1 cellular context compared by ENCODE assay signal in genomic region chr6:113102761-113103160, GRCh38.
TF ChIP-seq lines count a peak whose summit lies in the region.

No MANE protein-coding gene starts in this region.

TF ChIP-seq in SK-N-SH, 30 proteins besides CTCF, POLR2A, EP300 and RAD21 (continued from another document):
- TF ChIP-seq USF1 (IDR thresholded peaks at IDR 0.05; ENCODE audit: borderline replicate concordance, low read depth) (no peak), TCF12 (IDR thresholded peaks at IDR 0.05) (peak; percentile 44; the same call in 1 of the 2 replicates)
